15 cellular contexts compared by ENCODE assay signal in the genomic region with DNA sequence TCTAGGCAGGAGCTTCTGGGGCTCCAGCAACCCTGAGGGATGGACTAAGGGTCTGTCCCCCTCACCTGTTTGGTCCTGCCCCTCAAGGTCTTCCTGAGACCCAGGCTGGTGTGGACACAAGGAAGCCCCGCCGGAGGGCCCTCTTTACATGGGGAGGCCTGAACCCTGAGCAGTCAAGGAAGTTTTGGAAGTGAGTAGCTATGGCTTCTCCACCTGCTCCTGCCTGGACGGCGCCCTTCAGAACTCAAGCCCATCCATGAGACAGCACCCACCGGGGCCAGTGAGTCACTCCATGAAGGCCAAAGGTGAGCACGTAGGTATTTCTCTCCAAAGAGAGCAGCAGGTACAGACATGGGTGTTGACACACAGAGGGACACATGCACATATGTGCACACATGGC.
DNase-seq lines count a peak whose midpoint lies in the region; ATAC-seq and TF ChIP-seq lines count a peak whose summit lies in the region.
"Had no signal": no experiment of that assay in that cellular context is flagged by ENCODE, and none has a peak within 500 bp of the region (broad histone marks: within the 10 kb centered on the region; RNA-seq: fewer than 3 reads in every experiment).

No MANE protein-coding gene starts in this region.

- no peaks in the 10 kb centered on the region for H3K27me3 Mint-ChIP-seq in H9 (ENCODE audit: low read depth)
- H3K27me3 Mint-ChIP-seq: IgD-negative memory B cell had no signal

- no peak overlapping the region for H2BK20ac ChIP-seq in H9 (ENCODE audit: low read depth, low read length, poor library complexity, severe bottlenecking)

- peaks cover 3 to 8% of the 10 kb centered on the region in 2 experiments; a peak in 3 of 4 replicates for H3K4me1 Mint-ChIP-seq in H9

- H3K4me1 ChIP-seq in H9 (ENCODE audit: insufficient read depth, low read length) (no peaks in the 10 kb centered on the region), lower lobe of right lung (peaks cover 16% of the 10 kb centered on the region), sigmoid colon (peaks cover 0 to 19% (median 16%) of the 10 kb centered on the region in 4 donors)
- H3K4me1 ChIP-seq: HAP-1 had no signal

- no CpG with 5 or more reads among the region's 6 CpGs for WGBS in H9 (ENCODE audit: extremely low coverage, insufficient read length, low lambda C conversion rate)
- 88 to 91% methylated on average over 6 of the region's 6 CpGs for WGBS in sigmoid colon, 2 donors

- intact Hi-C loops in lower lobe of right lung (cut with DNase I): no loop called here
- intact Hi-C loops in sigmoid colon (cut with DNase I): no loop called here

- no peaks in the 10 kb centered on the region for H3K79me1 ChIP-seq in H9 (ENCODE audit: insufficient read depth, low read depth, low read length, poor library complexity, severe bottlenecking)

- H2BK120ac ChIP-seq in H9 (ENCODE audit: low read depth, low read length, poor library complexity, severe bottlenecking): no peak overlapping the region

- H3K9ac ChIP-seq in H9 (ENCODE audit: extremely low read depth, insufficient read length, low read length): no peak overlapping the region

- no peaks in the 10 kb centered on the region for H4K20me1 ChIP-seq in H9 (ENCODE audit: control insufficient read depth, insufficient read depth, insufficient read length)

- no peak for ATAC-seq in lower lobe of right lung
- ATAC-seq: Panc1 had no signal

- no peaks in the 10 kb centered on the region for H3K36me3 ChIP-seq in lower lobe of right lung
- no peaks in the 10 kb centered on the region for H3K36me3 ChIP-seq in sigmoid colon
- H3K36me3 ChIP-seq: HAP-1 had no signal

- H4K5ac ChIP-seq in H9 (ENCODE audit: insufficient read length, low read depth, low read length): no peak overlapping the region

- H3K4me3 ChIP-seq in lower lobe of right lung (no peak overlapping the region), sigmoid colon (no peak overlapping the region)
- H3K4me3 ChIP-seq: HAP-1 had no signal

- TF ChIP-seq EP300 in sigmoid colon (IDR thresholded peaks at IDR 0.05): no peak

- DNase-seq in activated T-cell treated with anti-CD3 and anti-CD28 coated beads, Interleukin-2, amount 50 U/mL, for 1 hour: peak; percentile 2
- DNase-seq in activated T-cell treated with anti-CD3 and anti-CD28 coated beads, Interleukin-2, amount 50 U/mL, for 48 hours: no peak
- DNase-seq in H9 (peak; percentile 13), lower lobe of right lung (peak; percentile 13), sigmoid colon (peak; percentile 28), putamen (ENCODE audit: low spot score) (no peak), retina (no peak), NCI-H774 (lab: John Stamatoyannopoulos, UW) (no peak)
- DNase-seq: COR-L47, NCI-H187 treated with DMSO at 0.1 percent for 48 hours, NCI-H510A had no signal

- no peak overlapping the region for H2BK12ac ChIP-seq in H9 (ENCODE audit: insufficient read length, low read depth, low read length)

- H2BK15ac ChIP-seq in H9 (ENCODE audit: low read depth, low read length): no peak overlapping the region

- no peak overlapping the region for H3K4me2 ChIP-seq in H9 (ENCODE audit: insufficient read depth, insufficient read length, low read length)

- H4K8ac ChIP-seq in H9 (replicated peaks; ENCODE audit: insufficient read length, low read depth, low read length): no peak overlapping the region

- no peak overlapping the region for H4K91ac ChIP-seq in H9 (ENCODE audit: insufficient read length, low read depth, low read length)

- no peak overlapping the region for H3T11ph ChIP-seq in H9 (ENCODE audit: low read length)

- no peaks in the 10 kb centered on the region; a peak in 1 of 5 replicates for H3K9me3 Mint-ChIP-seq in H9
- H3K9me3 Mint-ChIP-seq: IgD-negative memory B cell had no signal

- no peak overlapping the region for H3K4ac ChIP-seq in H9 (ENCODE audit: low read depth, low read length)

- no peak overlapping the region for H2AK5ac ChIP-seq in H9 (ENCODE audit: insufficient read length, low read length)

- no peaks in the 10 kb centered on the region for H3K79me2 ChIP-seq in H9 (ENCODE audit: insufficient read depth, low read length)

- no peak overlapping the region for H3K14ac ChIP-seq in H9 (ENCODE audit: insufficient read depth, low read length)

- no peak for TF ChIP-seq CTCF in H9 (conservative IDR thresholded peaks at IDR 0.05)
- TF ChIP-seq CTCF in lower lobe of right lung (IDR thresholded peaks at IDR 0.05): no peak
- no peak for TF ChIP-seq CTCF in sigmoid colon (IDR thresholded peaks at IDR 0.05)

- no peak overlapping the region for H3K27ac Mint-ChIP-seq in H9
- H3K27ac Mint-ChIP-seq: IgD-negative memory B cell had no signal

- H3K27ac ChIP-seq in H9 (ENCODE audit: insufficient read length, low read depth, low read length): no peak overlapping the region
- H3K27ac ChIP-seq in lower lobe of right lung: no peak overlapping the region
- H3K27ac ChIP-seq in sigmoid colon: no peak overlapping the region

- H3K27me3 ChIP-seq in H9 (ENCODE audit: insufficient read depth, low read length): no peaks in the 10 kb centered on the region
- H3K27me3 ChIP-seq in lower lobe of right lung (ENCODE audit: low read depth): no peaks in the 10 kb centered on the region
- no peaks in the 10 kb centered on the region for H3K27me3 ChIP-seq in sigmoid colon

- no peak overlapping the region for H3K23ac ChIP-seq in H9 (ENCODE audit: insufficient read length, low read depth, low read length)

- no peak overlapping the region for H3K56ac ChIP-seq in H9 (ENCODE audit: insufficient read length, low read depth, low read length)

- no peak for TF ChIP-seq POLR2A in sigmoid colon (IDR thresholded peaks at IDR 0.05)

- no peak overlapping the region for H2AFZ ChIP-seq in H9 (ENCODE audit: low read length)

- no peaks in the 10 kb centered on the region for H3K36me3 Mint-ChIP-seq in H9 (ENCODE audit: insufficient read depth in 1 of 3, low read depth in 3 of 3)
- H3K36me3 Mint-ChIP-seq: CD14-positive monocyte, IgD-negative memory B cell had no signal

- no peak overlapping the region for H3K18ac ChIP-seq in H9 (ENCODE audit: insufficient read length, low read depth, low read length)

- H3K9me3 ChIP-seq in H9 (ENCODE audit: control insufficient read depth, low read depth, low read length) (no peaks in the 10 kb centered on the region), lower lobe of right lung (no peaks in the 10 kb centered on the region), sigmoid colon (no peaks in the 10 kb centered on the region)
- H3K9me3 ChIP-seq: HAP-1 had no signal

- H2BK5ac ChIP-seq in H9 (ENCODE audit: insufficient read length, low read length): no peak overlapping the region

- no peaks in the 10 kb centered on the region for H3K23me2 ChIP-seq in H9 (ENCODE audit: insufficient read length, low read depth, low read length, poor library complexity, severe bottlenecking)

- H3K4me3 Mint-ChIP-seq in H9: no peak overlapping the region
- H3K4me3 Mint-ChIP-seq: CD14-positive monocyte, IgD-negative memory B cell had no signal

Comparison
In these comparisons a context has a peak if more than half of its experiments do, and no peak if none do; other contexts are left out.
1. DNase-seq: peak in activated T-cell treated with anti-CD3 and anti-CD28 coated beads, Interleukin-2, amount 50 U/mL, for 1 hour (single experiment), H9 (single experiment), lower lobe of right lung (single experiment) and sigmoid colon (single experiment); none in activated T-cell treated with anti-CD3 and anti-CD28 coated beads, Interleukin-2, amount 50 U/mL, for 48 hours (0 of 2), putamen (single experiment), retina (single experiment) and NCI-H774 (single experiment).